8 cellular contexts compared by ENCODE assay signal in the genomic region with DNA sequence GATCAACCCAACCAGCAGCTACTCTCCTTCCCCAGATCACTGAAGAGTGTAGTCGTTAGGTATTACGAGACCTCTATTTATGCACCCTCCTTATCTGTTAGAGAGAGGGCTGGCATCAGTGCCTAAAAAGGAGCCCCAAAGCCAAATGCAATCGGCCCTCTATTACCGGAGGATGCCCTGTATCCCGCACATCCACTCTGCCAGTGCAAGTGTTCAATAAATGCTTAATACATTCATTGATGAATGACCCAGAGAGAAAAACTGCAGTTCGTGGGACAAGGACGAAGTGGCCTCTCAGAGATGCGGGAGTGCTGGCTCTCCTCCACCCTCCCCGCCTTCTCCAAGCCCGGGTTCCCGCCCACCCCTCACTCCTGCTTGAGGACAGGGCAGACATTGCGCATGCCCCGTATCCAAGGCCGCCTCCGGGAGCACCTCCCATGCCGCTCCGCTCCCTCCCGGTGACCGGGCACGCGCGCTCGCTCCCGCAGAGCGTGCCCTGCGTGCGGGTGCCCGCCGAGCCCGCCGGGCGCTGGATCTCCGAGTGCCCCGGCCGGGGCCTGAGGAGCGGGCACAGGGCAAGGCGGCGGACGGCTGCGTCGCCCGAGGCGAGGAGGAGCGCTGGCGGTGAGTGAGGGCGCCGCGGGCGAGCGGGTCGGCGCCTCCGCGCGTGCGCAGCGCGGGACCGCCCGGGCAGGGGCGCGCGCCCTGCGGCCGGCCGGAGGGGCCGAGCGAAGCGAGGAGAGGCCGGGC. TPM values are rescaled to one million over a fixed set of nuclear protein-coding genes. Genes with fewer than 3 reads are reported as not detected.
DNase-seq lines count a peak whose midpoint lies in the region; ATAC-seq, FAIRE-seq and TF ChIP-seq lines count a peak whose summit lies in the region.

No MANE protein-coding gene starts in this region.

- peak overlapping the region; percentile 97 for H3K27ac ChIP-seq in suprapubic skin

- no peak for TF ChIP-seq EP300 in suprapubic skin (IDR thresholded peaks at IDR 0.05)

- no peak for FAIRE-seq in frontal cortex (lab: Jason Lieb, UNC)

- DNase-seq in BE2C (peak; percentile 96), HT1080 (ENCODE audit: low read depth) (peak; percentile 87), NOMO-1 treated with DMSO at 0.1 percent for 48 hours (lab: John Stamatoyannopoulos, UW; ENCODE audit: unreplicated experiment) (peak; percentile 70), frontal cortex (ENCODE audit: low spot score in 2 of 2) (peak; percentile 85 to 88), nephron progenitor cell (peak; percentile 94), suprapubic skin (ENCODE audit: low spot score in 2 of 2) (peak; percentile 88 to 92)
- peak; percentile 55 for DNase-seq in activated T-helper 1 cell treated with anti-CD3 and anti-CD28 coated beads, Interleukin-12 subunit alpha, Interleukin-12 subunit beta, Interleukin-2, Interleukin-4 antibody, amounts not matched to agents 30 ng/mL and 10 ng/mL and 1 ng/mL, durations not matched to agents 14 hours and 24 hours and 36 hours (ENCODE audit: low spot score)

- peaks cover 19% of the 10 kb centered on the region for H3K27me3 Mint-ChIP-seq in activated T-helper 1 cell treated with anti-CD3 and anti-CD28 coated beads, Interleukin-12 subunit alpha, Interleukin-12 subunit beta, Interleukin-2, Interleukin-4 antibody, amounts not matched to agents 30 ng/mL and 10 ng/mL and 1 ng/mL, durations not matched to agents 14 hours and 24 hours and 36 hours (ENCODE audit: insufficient read depth)
- H3K27me3 Mint-ChIP-seq in nephron progenitor cell (ENCODE audit: low read depth, poor library complexity) = peaks cover 5% of the 10 kb centered on the region

- H3K27ac Mint-ChIP-seq in activated T-helper 1 cell treated with anti-CD3 and anti-CD28 coated beads, Interleukin-12 subunit alpha, Interleukin-12 subunit beta, Interleukin-2, Interleukin-4 antibody, amounts not matched to agents 30 ng/mL and 10 ng/mL and 1 ng/mL, durations not matched to agents 14 hours and 24 hours and 36 hours = peak overlapping the region; percentile 1
- peak overlapping the region; percentile 89 for H3K27ac Mint-ChIP-seq in nephron progenitor cell

- no peaks in the 10 kb centered on the region for H3K36me3 ChIP-seq in BE2C
- no peaks in the 10 kb centered on the region for H3K36me3 ChIP-seq in suprapubic skin

- H3K9me3 ChIP-seq in BE2C (no peaks in the 10 kb centered on the region), suprapubic skin (no peaks in the 10 kb centered on the region)

- H3K36me3 Mint-ChIP-seq in activated T-helper 1 cell treated with anti-CD3 and anti-CD28 coated beads, Interleukin-12 subunit alpha, Interleukin-12 subunit beta, Interleukin-2, Interleukin-4 antibody, amounts not matched to agents 30 ng/mL and 10 ng/mL and 1 ng/mL, durations not matched to agents 14 hours and 24 hours and 36 hours (ENCODE audit: low read depth) = no peaks in the 10 kb centered on the region
- peaks cover 16% of the 10 kb centered on the region for H3K36me3 Mint-ChIP-seq in nephron progenitor cell (ENCODE audit: low read depth)

- H3K9me3 Mint-ChIP-seq in activated T-helper 1 cell treated with anti-CD3 and anti-CD28 coated beads, Interleukin-12 subunit alpha, Interleukin-12 subunit beta, Interleukin-2, Interleukin-4 antibody, amounts not matched to agents 30 ng/mL and 10 ng/mL and 1 ng/mL, durations not matched to agents 14 hours and 24 hours and 36 hours = no peaks in the 10 kb centered on the region
- H3K9me3 Mint-ChIP-seq in nephron progenitor cell = peaks cover 6% of the 10 kb centered on the region

- peak in 1 of 2 donors; percentile 42 for TF ChIP-seq POLR2A in suprapubic skin (IDR thresholded peaks at IDR 0.05)

- H3K4me3 ChIP-seq in BE2C (ENCODE audit: low read depth, low read length) = peak overlapping the region; percentile 74
- peak overlapping the region; percentile 99 for H3K4me3 ChIP-seq in suprapubic skin

- no peaks in the 10 kb centered on the region for H3K27me3 ChIP-seq in BE2C
- no peaks in the 10 kb centered on the region for H3K27me3 ChIP-seq in suprapubic skin

- H3K4me1 ChIP-seq in BE2C = no peaks in the 10 kb centered on the region
- peaks cover 38% of the 10 kb centered on the region for H3K4me1 ChIP-seq in suprapubic skin

- ATAC-seq in GM19324 (IDR thresholded peaks at IDR 0.05; ENCODE audit: low FRiP score, unreplicated experiment) = peak; percentile 81

- intact Hi-C loops in activated T-helper 1 cell treated with anti-CD3 and anti-CD28 coated beads, Interleukin-12 subunit alpha, Interleukin-12 subunit beta, Interleukin-2, Interleukin-4 antibody, amounts not matched to agents 30 ng/mL and 10 ng/mL and 1 ng/mL, durations not matched to agents 14 hours and 24 hours and 36 hours (cut with micrococcal nuclease) = loop anchor here (2.0 to 10.0 kb wide), 5 partner anchors 1218 to 1894 kb away; a partner anchor contains a TSS

- H3K4me3 Mint-ChIP-seq in activated T-helper 1 cell treated with anti-CD3 and anti-CD28 coated beads, Interleukin-12 subunit alpha, Interleukin-12 subunit beta, Interleukin-2, Interleukin-4 antibody, amounts not matched to agents 30 ng/mL and 10 ng/mL and 1 ng/mL, durations not matched to agents 14 hours and 24 hours and 36 hours = peak overlapping the region; percentile 82
- H3K4me3 Mint-ChIP-seq in nephron progenitor cell = peak overlapping the region; percentile 80

- H3K4me1 Mint-ChIP-seq in activated T-helper 1 cell treated with anti-CD3 and anti-CD28 coated beads, Interleukin-12 subunit alpha, Interleukin-12 subunit beta, Interleukin-2, Interleukin-4 antibody, amounts not matched to agents 30 ng/mL and 10 ng/mL and 1 ng/mL, durations not matched to agents 14 hours and 24 hours and 36 hours (ENCODE audit: low read depth) = peaks cover 25% of the 10 kb centered on the region
- H3K4me1 Mint-ChIP-seq in nephron progenitor cell = peaks cover 42% of the 10 kb centered on the region

- no peak for TF ChIP-seq CTCF in BE2C (IDR thresholded peaks at IDR 0.05; ENCODE audit: low read depth, low read length)
- no peak for TF ChIP-seq CTCF in nephron progenitor cell (IDR thresholded peaks at IDR 0.05)
- TF ChIP-seq CTCF in suprapubic skin (IDR thresholded peaks at IDR 0.05) = no peak

- under 1% methylated on average over 20 of the region's 70 CpGs for WGBS in suprapubic skin

RNA-seq across cellular contexts. Expression of a gene that starts 27.2 kb away (rescaled TPM):
- polyA plus RNA-seq in BE2C (2012; ENCODE audit: insufficient read depth, insufficient read length, low read depth) = 32.3 TPM
- total RNA-seq in HT1080 (2014; rRNA removed; shearing (Covaris generic)) = 22.2 and 32.1 TPM in 2 replicates
- 30.4 and 34.6 TPM in 2 replicates for polyA plus RNA-seq in HT1080 (2015; cell fraction: cytosol; rRNA removed)
- polyA plus RNA-seq in HT1080 (2015; cell fraction: nucleus; rRNA removed) = 25.1 and 33.2 TPM in 2 replicates
- 16.5 and 17.3 TPM in 2 replicates for total RNA-seq in activated T-helper 1 cell treated with anti-CD3 and anti-CD28 coated beads, Interleukin-12 subunit alpha, Interleukin-12 subunit beta, Interleukin-2, Interleukin-4 antibody, amounts not matched to agents 30 ng/mL and 10 ng/mL and 1 ng/mL, durations not matched to agents 14 hours and 24 hours and 36 hours
- total RNA-seq in frontal cortex (52.2 TPM), suprapubic skin (10 to 100 TPM; 39.0 to 62.1 (median 44.6) TPM)

Comparison
In these comparisons a context has a peak if more than half of its experiments do, and no peak if none do; other contexts are left out.
1. Peak in every context shown above with its lines: DNase-seq, ATAC-seq, H3K4me3 ChIP-seq and H3K27ac ChIP-seq.